In the genomic region with DNA sequence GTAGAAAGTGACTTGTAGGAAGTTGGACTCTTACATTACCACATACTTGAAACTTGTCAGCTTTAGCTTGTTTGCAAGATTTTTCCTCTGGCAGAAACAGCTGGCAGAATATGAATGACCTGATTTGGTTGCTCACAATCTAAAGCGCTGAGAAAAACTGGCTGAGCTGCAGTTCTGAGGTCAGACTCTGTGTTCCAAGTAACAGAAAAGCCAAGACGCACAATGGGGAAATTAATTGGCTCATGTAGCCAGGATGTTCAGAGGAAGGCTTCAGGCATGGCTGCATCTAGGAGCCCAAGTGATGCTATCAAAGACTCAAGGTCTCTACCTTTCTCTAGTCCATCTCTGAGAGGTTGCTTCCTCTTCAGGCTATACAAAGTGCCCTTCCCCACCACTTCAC, we compare ENCODE assay signal across 33 cellular contexts. TPM values are rescaled to one million over a fixed set of nuclear protein-coding genes. Genes with fewer than 3 reads are reported as not detected.
DNase-seq lines count a peak whose midpoint lies in the region; ATAC-seq and TF ChIP-seq lines count a peak whose summit lies in the region.
"Had no signal": no experiment of that assay in that cellular context is flagged by ENCODE, and none has a peak within 500 bp of the region (broad histone marks: within the 10 kb centered on the region; RNA-seq: fewer than 3 reads in every experiment).

No MANE protein-coding gene starts in this region.

- H3K27me3 ChIP-seq in liver (ENCODE audit: control insufficient read depth in 4 of 4, insufficient read depth in 4 of 4, low read length in 3 of 4) = no peaks in the 10 kb centered on the region
- H3K27me3 ChIP-seq: cardiac muscle cell had no signal

- no peak for TF ChIP-seq POLR2A in GM18505 (IDR thresholded peaks at IDR 0.05; ENCODE audit: borderline replicate concordance, extremely low read depth, insufficient read depth, insufficient read length)

- no peaks in the 10 kb centered on the region for H3K9me3 Mint-ChIP-seq in activated naive CD4-positive, alpha-beta T cell treated with anti-CD3 and anti-CD28 coated beads, Interleukin-2, amount 50 U/mL, for 72 hours
- H3K9me3 Mint-ChIP-seq: activated CD4-positive, alpha-beta memory T cell treated with anti-CD3 and anti-CD28 coated beads for 36 hours; activated naive CD4-positive, alpha-beta T cell treated with anti-CD3 and anti-CD28 coated beads, Interleukin-2, amount 50 U/mL, for 24 hours; activated T-helper 17 cell treated with anti-CD3 and anti-CD28 coated beads, Interleukin-2, amount 50 U/mL, for 72 hours; IgD-negative memory B cell; natural killer cell treated with Interleukin-12 subunit alpha and Interleukin-12 subunit beta and Interleukin-15 and Interleukin-18, amount 100 ng/mL, for 72 hours; stimulated activated naive B cell treated with anti-CD40 and anti-IgM and Interleukin-4, amounts not matched to agents 10 μg/mL and 1 μg/mL and 100 μg/mL, for 72 hours; T-helper 1 cell treated with Interleukin-12 subunit alpha and Interleukin-12 subunit beta and Interleukin-4 antibody, amounts not matched to agents 30 μg/mL and 1 μg/mL, for 36 hours had no signal

- H3K9ac ChIP-seq in liver (ENCODE audit: low read depth in 1 of 2, low read length in 2 of 2) = no peak overlapping the region

- TF ChIP-seq CTCF in fibroblast of mammary gland (conservative IDR thresholded peaks at IDR 0.05; ENCODE audit: control insufficient read depth, insufficient read depth, low read depth, low read length) (no peak), liver (IDR thresholded peaks at IDR 0.05; ENCODE audit: low read depth, low read length, missing input control) (no peak)

- H3K36me3 Mint-ChIP-seq in activated naive CD4-positive, alpha-beta T cell treated with anti-CD3 and anti-CD28 coated beads, Interleukin-2, amount 50 U/mL, for 72 hours = no peaks in the 10 kb centered on the region
- H3K36me3 Mint-ChIP-seq: activated CD4-positive, alpha-beta memory T cell treated with anti-CD3 and anti-CD28 coated beads for 36 hours; activated naive CD4-positive, alpha-beta T cell treated with anti-CD3 and anti-CD28 coated beads, Interleukin-2, amount 50 U/mL, for 24 hours; CD14-positive monocyte; natural killer cell treated with Interleukin-12 subunit alpha and Interleukin-12 subunit beta and Interleukin-15 and Interleukin-18, amount 100 ng/mL, for 72 hours; stimulated activated naive B cell treated with anti-CD40 and anti-IgM and Interleukin-4, amounts not matched to agents 10 μg/mL and 1 μg/mL and 100 μg/mL, for 72 hours had no signal

- H3K4me3 ChIP-seq in fibroblast of mammary gland (ENCODE audit: control insufficient read depth, low read depth, low read length) (no peak overlapping the region), liver (ENCODE audit: low read depth in 1 of 3, low read length in 3 of 3) (no peak overlapping the region)
- H3K4me3 ChIP-seq: cardiac muscle cell, SK-N-MC, skin epidermis, suprapubic skin had no signal

- no peak overlapping the region for H3K27ac Mint-ChIP-seq in activated naive CD4-positive, alpha-beta T cell treated with anti-CD3 and anti-CD28 coated beads, Interleukin-2, amount 50 U/mL, for 72 hours
- H3K27ac Mint-ChIP-seq: activated CD4-positive, alpha-beta memory T cell treated with anti-CD3 and anti-CD28 coated beads for 36 hours; activated naive CD4-positive, alpha-beta T cell treated with anti-CD3 and anti-CD28 coated beads, Interleukin-2, amount 50 U/mL, for 24 hours; activated T-helper 17 cell treated with anti-CD3 and anti-CD28 coated beads, Interleukin-2, amount 50 U/mL, for 72 hours; CD14-positive monocyte; IgD-negative memory B cell; natural killer cell treated with Interleukin-12 subunit alpha and Interleukin-12 subunit beta and Interleukin-15 and Interleukin-18, amount 100 ng/mL, for 72 hours; stimulated activated naive B cell treated with anti-CD40 and anti-IgM and Interleukin-4, amounts not matched to agents 10 μg/mL and 1 μg/mL and 100 μg/mL, for 72 hours; T-helper 1 cell treated with Interleukin-12 subunit alpha and Interleukin-12 subunit beta and Interleukin-4 antibody, amounts not matched to agents 30 μg/mL and 1 μg/mL, for 36 hours had no signal

- WGBS in liver = 32% methylated on average over 2 of the region's 2 CpGs

- no peaks in the 10 kb centered on the region for H3K9me3 ChIP-seq in liver (ENCODE audit: control insufficient read depth in 4 of 4, low read length in 3 of 4)
- H3K9me3 ChIP-seq: suprapubic skin had no signal

- peak overlapping the region; percentile 21 to 36 for H3K27ac ChIP-seq in liver (ENCODE audit: low read depth in 1 of 2, low read length in 2 of 2)
- H3K27ac ChIP-seq: cardiac muscle cell, RWPE1, SK-N-MC, skin epidermis, suprapubic skin had no signal

- intact Hi-C loops in Right ventricle myocardium inferior (cut with DNase I) (loop anchor here (2.0 kb wide), 1 partner anchor 25 kb away; no protein-coding TSS in a partner anchor), cardiac septum (cut with DNase I) (no loop called here)

- DNase-seq in Right ventricle myocardium inferior (ENCODE audit: missing footprints) (no peak), cardiac septum (ENCODE audit: low spot score) (no peak), fibroblast of mammary gland (ENCODE audit: low read depth) (peak; percentile 60), RPMI8226 (no peak)
- no peak for DNase-seq in activated naive CD4-positive, alpha-beta T cell treated with anti-CD3 and anti-CD28 coated beads, Interleukin-2, amount 50 U/mL, for 72 hours (ENCODE audit: low spot score in 2 of 2)
- DNase-seq: activated CD4-positive, alpha-beta memory T cell treated with anti-CD3 and anti-CD28 coated beads for 36 hours; anterior cingulate cortex; cortex of kidney; DMS79 treated with DMSO at 0.1 percent for 48 hours; erythroblast; GDM1; NCI-H1092 treated with DMSO at 0.1 percent for 48 hours; NCI-H1694 treated with DMSO at 0.1 percent for 48 hours; NCI-H2171; NCI-H510A; stimulated activated naive B cell treated with anti-CD40 and anti-IgM and Interleukin-4, amounts not matched to agents 10 μg/mL and 1 μg/mL and 100 μg/mL, for 72 hours had no signal

- ATAC-seq in Right ventricle myocardium inferior (peak; percentile 21), HG03108 (IDR thresholded peaks at IDR 0.05; ENCODE audit: unreplicated experiment) (no peak), GM18505 (IDR thresholded peaks at IDR 0.05; ENCODE audit: unreplicated experiment) (no peak)
- ATAC-seq in activated naive CD4-positive, alpha-beta T cell treated with anti-CD3 and anti-CD28 coated beads, Interleukin-2, amount 50 U/mL, for 72 hours = no peak
- ATAC-seq: activated T-helper 17 cell treated with anti-CD3 and anti-CD28 coated beads, Interleukin-2, amount 50 U/mL, for 72 hours; HCT116; natural killer cell treated with Interleukin-12 subunit alpha and Interleukin-12 subunit beta and Interleukin-15 and Interleukin-18, amount 100 ng/mL, for 72 hours; stimulated activated naive B cell treated with anti-CD40 and anti-IgM and Interleukin-4, amounts not matched to agents 10 μg/mL and 1 μg/mL and 100 μg/mL, for 72 hours had no signal

- H3K4me1 ChIP-seq in liver (ENCODE audit: control insufficient read depth in 4 of 4, insufficient read depth in 4 of 4, low read length in 3 of 4) = peaks cover 16 to 37% (median 29%) of the 10 kb centered on the region in 4 donors

- no peak for TF ChIP-seq RAD21 in liver (IDR thresholded peaks at IDR 0.05)

- H3K36me3 ChIP-seq in liver (ENCODE audit: control insufficient read depth in 4 of 4, insufficient read depth in 3 of 4, low read depth in 1 of 4, low read length in 3 of 4) = no peaks in the 10 kb centered on the region
- H3K36me3 ChIP-seq: cardiac muscle cell, suprapubic skin had no signal

TF ChIP-seq in liver, 16 proteins besides CTCF, POLR2A, EP300 and RAD21:
- TF ChIP-seq SP1 (IDR thresholded peaks at IDR 0.05) (peak; percentile 13), GABPA (IDR thresholded peaks at IDR 0.05 in 1 of 2, conservative IDR thresholded peaks at IDR 0.05 in 1 of 2) (no peak), NR2F2 (IDR thresholded peaks at IDR 0.05) (peak; percentile 64), HNF4G (IDR thresholded peaks at IDR 0.05) (no peak), JUND (IDR thresholded peaks at IDR 0.05) (no peak), FOXA2 (IDR thresholded peaks at IDR 0.05) (no peak), EGR1 (IDR thresholded peaks at IDR 0.05; ENCODE audit: low read depth in 2 of 2) (no peak), HNF4A (conservative IDR thresholded peaks at IDR 0.05) (no peak)
- TF ChIP-seq, protein P1, sequence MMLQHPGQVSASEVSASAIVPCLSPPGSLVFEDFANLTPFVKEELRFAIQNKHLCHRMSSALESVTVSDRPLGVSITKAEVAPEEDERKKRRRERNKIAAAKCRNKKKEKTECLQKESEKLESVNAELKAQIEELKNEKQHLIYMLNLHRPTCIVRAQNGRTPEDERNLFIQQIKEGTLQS (IDR thresholded peaks at IDR 0.05) = no peak

RNA-seq across cellular contexts. Expression of gene ALPL, which starts 27.0 kb away (rescaled TPM):
- 11.0 TPM for total RNA-seq in Right ventricle myocardium inferior
- 20.3 TPM for total RNA-seq in cardiac septum
- 10 to 100 TPM in 1 of 2 donors, 1 to 10 TPM in 1; 3.3 to 37.9 TPM for total RNA-seq in liver
- polyA plus RNA-seq in liver = 10 to 100 TPM; 43.5 to 93.1 TPM
- total RNA-seq in activated naive CD4-positive, alpha-beta T cell treated with anti-CD3 and anti-CD28 coated beads, Interleukin-2, amount 50 U/mL, for 72 hours = not detected
- total RNA-seq: A172; activated CD4-positive, alpha-beta memory T cell treated with anti-CD3 and anti-CD28 coated beads for 36 hours; activated T-helper 17 cell treated with anti-CD3 and anti-CD28 coated beads, Interleukin-2, amount 50 U/mL, for 72 hours; lung microvascular endothelial cell; natural killer cell treated with Interleukin-12 subunit alpha and Interleukin-12 subunit beta and Interleukin-15 and Interleukin-18, amount 100 ng/mL, for 72 hours had no signal
- polyA plus RNA-seq: CD14-positive monocyte had no signal

Comparison
In these comparisons a context has a peak if more than half of its experiments do, and no peak if none do; other contexts are left out.
1. RNA of gene ALPL, which starts 27.0 kb away (total RNA-seq): 3.3 to 37.9 TPM in liver, 20.3 TPM in cardiac septum (single experiment) and 11.0 TPM in Right ventricle myocardium inferior (single experiment); not detected in activated naive CD4-positive, alpha-beta T cell treated with anti-CD3 and anti-CD28 coated beads, Interleukin-2, amount 50 U/mL, for 72 hours; every median in the first group is over 4 times any median in the second.